In the genomic region with DNA sequence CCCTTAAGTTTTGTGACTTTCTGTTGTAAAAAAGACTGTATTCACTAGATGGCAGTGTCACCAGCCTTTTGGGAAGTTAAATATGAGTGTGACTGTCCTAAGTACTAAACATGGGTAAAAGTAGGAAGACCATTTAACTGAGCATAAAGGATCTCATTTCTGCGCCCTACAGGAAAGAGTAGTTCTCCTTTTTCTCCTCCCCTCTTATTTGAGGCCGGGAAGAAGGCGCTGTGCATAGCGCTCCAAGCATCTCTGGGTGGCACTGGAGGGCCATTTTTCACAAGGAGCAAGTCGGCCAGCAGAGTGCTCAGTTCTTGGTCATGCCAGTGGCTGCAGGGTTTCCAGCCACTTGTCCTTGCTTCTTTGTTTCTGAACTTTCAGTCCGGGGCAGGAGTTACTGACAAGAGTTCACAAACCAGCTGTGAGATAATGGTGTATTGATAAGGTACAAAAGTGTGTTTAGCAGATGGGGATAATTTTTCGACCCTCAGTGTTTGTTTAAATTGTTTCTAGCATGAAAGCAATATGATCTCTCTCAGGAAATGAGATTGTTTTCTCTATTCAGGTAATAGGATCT, we compare ENCODE assay signal across 8 cellular contexts.
A peak's percentile ranks its signal among the peaks of the same experiment; 100 is the strongest.
DNase-seq lines count a peak whose midpoint lies in the region; ATAC-seq and TF ChIP-seq lines count a peak whose summit lies in the region.

No MANE protein-coding gene starts in this region.

- peaks cover 4% of the 10 kb centered on the region for H3K27me3 Mint-ChIP-seq in T-helper 17 cell

- DNase-seq in NK-92 treated with Interleukin-12 subunit alpha and Interleukin-12 subunit beta, amount 100 ng/mL, for 24 hours (lab: John Stamatoyannopoulos, UW): peak; percentile 46
- no peak for DNase-seq in NK-92 (lab: John Stamatoyannopoulos, UW; ENCODE audit: unreplicated experiment)
- peak; percentile 87 for DNase-seq in HCEC 1CT
- DNase-seq in MG63: peak; percentile 77
- DNase-seq in T-helper 17 cell: no peak
- peak; percentile 94 for DNase-seq in choroid plexus epithelial cell (ENCODE audit: low read depth)
- peak; percentile 75 for DNase-seq in kidney tubule cell (ENCODE audit: low spot score)
- peak; percentile 7 for DNase-seq in stimulated activated CD4-positive, alpha-beta T cell treated with anti-CD3 and anti-CD28 coated beads, Interleukin-4, amount 100 ng/mL, for 1 hour

- H3K4me3 ChIP-seq in MG63 (no peak overlapping the region), choroid plexus epithelial cell (ENCODE audit: low read depth, low read length) (no peak overlapping the region)

- no peaks in the 10 kb centered on the region for H3K27me3 ChIP-seq in MG63

- no peaks in the 10 kb centered on the region for H3K36me3 Mint-ChIP-seq in T-helper 17 cell (ENCODE audit: low read depth)

- H3K27ac Mint-ChIP-seq in T-helper 17 cell: no peak overlapping the region

- H3K4me1 Mint-ChIP-seq in T-helper 17 cell: peaks cover 6% of the 10 kb centered on the region

- H3K9me3 ChIP-seq in MG63 (no peaks in the 10 kb centered on the region), T-helper 17 cell (ENCODE audit: control insufficient read depth, low read length, poor library complexity, severe bottlenecking) (no peaks in the 10 kb centered on the region)

- ATAC-seq in T-helper 17 cell: peak; percentile 61

- TF ChIP-seq CTCF in choroid plexus epithelial cell (conservative IDR thresholded peaks at IDR 0.05; ENCODE audit: low read depth, low read length): peak; percentile 99

- H3K4me3 Mint-ChIP-seq in T-helper 17 cell: no peak overlapping the region

- H3K36me3 ChIP-seq in MG63: peaks cover 23% of the 10 kb centered on the region

Comparison
In these comparisons a context has a peak if more than half of its experiments do, and no peak if none do; other contexts are left out.
1. DNase-seq: peak in NK-92 treated with Interleukin-12 subunit alpha and Interleukin-12 subunit beta, amount 100 ng/mL, for 24 hours (single experiment), HCEC 1CT (single experiment), MG63 (single experiment), choroid plexus epithelial cell (single experiment), kidney tubule cell (single experiment) and stimulated activated CD4-positive, alpha-beta T cell treated with anti-CD3 and anti-CD28 coated beads, Interleukin-4, amount 100 ng/mL, for 1 hour (single experiment); none in NK-92 (single experiment) and T-helper 17 cell (0 of 3).